Comparison of ENCODE assay signal across 12 cellular contexts in the genomic region with DNA sequence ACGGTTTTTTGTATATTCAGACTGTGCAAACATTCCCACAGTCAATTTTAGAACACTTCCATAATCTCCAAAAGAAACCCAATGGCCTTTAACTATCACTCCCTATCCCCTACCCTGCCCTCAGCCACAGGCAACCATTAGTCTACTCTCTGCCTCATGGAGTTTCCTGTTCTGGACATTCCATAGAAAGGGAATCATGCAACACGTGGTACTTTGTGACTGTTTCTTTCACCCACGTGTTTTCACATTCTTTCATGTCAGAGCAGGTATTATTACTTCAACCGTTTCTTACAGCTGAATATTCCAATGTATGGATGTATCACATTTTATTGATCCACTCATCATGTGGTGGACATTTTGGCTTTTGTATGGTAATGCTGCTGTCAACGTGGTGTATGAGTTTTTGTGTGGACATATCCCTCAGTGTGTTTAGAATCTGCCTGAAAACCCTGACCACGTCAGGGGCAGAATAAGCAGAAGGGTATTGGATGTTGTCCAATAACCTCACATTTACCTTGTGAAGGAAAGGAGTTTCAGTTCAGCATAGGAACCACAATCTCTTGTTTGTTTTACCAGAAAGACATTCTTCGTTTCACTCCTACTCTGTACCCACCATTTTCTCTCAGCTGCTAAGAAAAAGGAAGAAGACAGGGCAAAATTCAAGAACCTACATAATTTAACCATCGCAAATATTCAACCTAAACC.
DNase-seq lines count a peak whose midpoint lies in the region; ATAC-seq, FAIRE-seq and TF ChIP-seq lines count a peak whose summit lies in the region.
"Had no signal": no experiment of that assay in that cellular context is flagged by ENCODE, and none has a peak within 500 bp of the region (broad histone marks: within the 10 kb centered on the region; RNA-seq: fewer than 3 reads in every experiment).

No MANE protein-coding gene starts in this region.

- WGBS in GM12878 (ENCODE audit: insufficient coverage, insufficient replicate concordance, low lambda C conversion rate, missing lambda C conversion rate), result 35% methylated on average over 8 of the region's 8 CpGs
- WGBS in ovary, 3 donors, result 55 to 62% (median 58%) methylated on average over 8 of the region's 8 CpGs

- H3K4me2 ChIP-seq in GM12878 (ENCODE audit: control insufficient read depth, insufficient read depth), result peak overlapping the region; percentile 62; the same call in 1 of the 2 replicates

- H3K79me2 ChIP-seq in GM12878 (ENCODE audit: control insufficient read depth, insufficient read depth, low read length), result no peaks in the 10 kb centered on the region

- H3K36me3 ChIP-seq in GM12878 (ENCODE audit: control insufficient read depth in 2 of 2, insufficient read depth in 2 of 2, low read length in 1 of 2) (no peaks in the 10 kb centered on the region), ovary (no peaks in the 10 kb centered on the region), A673 (ENCODE audit: insufficient read depth, low read length, poor library complexity, severe bottlenecking) (no peaks in the 10 kb centered on the region)

- peak; percentile 85 for ATAC-seq in GM19395 (IDR thresholded peaks at IDR 0.05; ENCODE audit: unreplicated experiment)
- ATAC-seq in HG03175 (IDR thresholded peaks at IDR 0.05; ENCODE audit: unreplicated experiment), result peak; percentile 75
- ATAC-seq in GM12878, result no peak; the same call in 2 of the 3 replicates

- peak; percentile 31 for DNase-seq in Daoy (ENCODE audit: low read depth)
- peak; percentile 23 for DNase-seq in GM12878 (ENCODE audit: low read depth, low spot score)
- DNase-seq in LoVo (ENCODE audit: low spot score), result no peak
- DNase-seq in ovary, result no peak
- no peak for DNase-seq in activated T-cell treated with anti-CD3 and anti-CD28 coated beads, Interleukin-2, amount 50 U/mL, for 1 hour
- DNase-seq in A673 (ENCODE audit: low spot score), result no peak
- DNase-seq: activated gamma-delta T cell treated with Interleukin-2 at 50 U/mL for 16 hours, dermis blood vessel endothelial cell, NCI-H2081 treated with DMSO at 0.1 percent for 48 hours had no signal

- intact Hi-C loops in GM12878 (cut with micrococcal nuclease; ENCODE audit: unreplicated experiment), result no loop called here
- intact Hi-C loops in ovary (cut with DNase I), result no loop called here
- intact Hi-C loops in A673 (cut with micrococcal nuclease; ENCODE audit: unreplicated experiment), result no loop called here

- no peaks in the 10 kb centered on the region; the same call in 2 of the 3 replicates for H3K9me3 ChIP-seq in GM12878 (replicated peaks; ENCODE audit: control insufficient read depth, insufficient read depth, low read length)
- no peaks in the 10 kb centered on the region for H3K9me3 ChIP-seq in ovary
- H3K9me3 ChIP-seq in A673 (ENCODE audit: low read depth, low read length, poor library complexity, severe bottlenecking), result no peaks in the 10 kb centered on the region

- FAIRE-seq in GM12878 (lab: Jason Lieb, UNC), result peak; percentile 70

- no peak for TF ChIP-seq RAD21 in GM12878 (IDR thresholded peaks at IDR 0.05; ENCODE audit: insufficient read depth, low read depth, low read length)

- RAD21 ChIA-PET in GM12878 (lab: Charles Lee; ENCODE audit: unreplicated experiment), result no interaction called here

- H3K27me3 ChIP-seq in GM12878 (replicated peaks in 1 of 2; ENCODE audit: control insufficient read depth in 2 of 2, insufficient read depth in 2 of 2, low read length in 1 of 2) (no peaks in the 10 kb centered on the region; a peak in 1 of 4 replicates), ovary (no peaks in the 10 kb centered on the region), A673 (replicated peaks; ENCODE audit: insufficient read depth, low read depth, low read length, poor library complexity) (no peaks in the 10 kb centered on the region)

- CTCF ChIA-PET in GM12878 (lab: Yijun Ruan, JAX) (no interaction called here), A673 (lab: Charles Lee) (no interaction called here)

- POLR2A ChIA-PET in GM12878 (lab: Charles Lee) (no interaction called here), A673 (lab: Charles Lee; ENCODE audit: low non-redundant PET) (no interaction called here)

- no peak overlapping the region; the same call in 1 of the 2 replicates for H2AFZ ChIP-seq in GM12878 (ENCODE audit: control insufficient read depth, low read depth, low read length)

- peaks cover 11% of the 10 kb centered on the region for H3K4me1 ChIP-seq in GM12878 (ENCODE audit: control insufficient read depth, insufficient read depth, low read length)
- H3K4me1 ChIP-seq in ovary (ENCODE audit: insufficient read depth), result no peaks in the 10 kb centered on the region
- H3K4me1 ChIP-seq in A673 (ENCODE audit: insufficient read depth, low read length, poor library complexity, severe bottlenecking), result no peaks in the 10 kb centered on the region

- H3K9ac ChIP-seq in GM12878 (ENCODE audit: control insufficient read depth, insufficient read depth, low read length), result no peak overlapping the region

- in situ Hi-C loops in GM12878 (cut with MboI), result no loop called here

- SMC1A ChIA-PET in GM12878 (lab: Charles Lee; ENCODE audit: uncharacterized antibody, unreplicated experiment), result interaction anchor here (0.6 kb wide), 1 partner anchor 23 kb away, joined by 4 read pairs; no protein-coding TSS in a partner anchor

- no peak overlapping the region for H3K4me3 ChIP-seq in GM12878
- H3K4me3 ChIP-seq in ovary, result no peak overlapping the region
- no peak overlapping the region for H3K4me3 ChIP-seq in A673 (ENCODE audit: low read depth, low read length, poor library complexity, severe bottlenecking)

- BruUV-seq in GM12878 (replicated peaks; lab: Mats Ljungman, UMichigan) (no TSS peak), A673 (replicated peaks; lab: Mats Ljungman, UMichigan) (no TSS peak)

- no peak for TF ChIP-seq EP300 in GM12878 (IDR thresholded peaks at IDR 0.05; ENCODE audit: borderline replicate concordance in 1 of 2, control insufficient read depth in 1 of 2, low read depth in 2 of 2, low read length in 2 of 2)
- TF ChIP-seq EP300 in ovary (IDR thresholded peaks at IDR 0.05), result no peak

- TF ChIP-seq CTCF in GM12878 (IDR thresholded peaks at IDR 0.05 in 2 of 3, conservative IDR thresholded peaks at IDR 0.05 in 1 of 3; ENCODE audit: control insufficient read depth in 2 of 3, extremely low read depth in 1 of 3, insufficient read depth in 1 of 3, low read depth in 3 of 3, low read length in 3 of 3), result no peak
- TF ChIP-seq CTCF in ovary (IDR thresholded peaks at IDR 0.05), result no peak
- no peak for TF ChIP-seq CTCF in A673 (conservative IDR thresholded peaks at IDR 0.05; ENCODE audit: low read depth, low read length)

- H3K27ac ChIP-seq in GM12878 (ENCODE audit: control insufficient read depth, insufficient read depth) (0 out of 2 replicates have a peak overlapping the region, but pooled peaks have one; percentile 8), ovary (no peak overlapping the region), A673 (ENCODE audit: low read depth, low read length, poor library complexity, severe bottlenecking) (no peak overlapping the region)
- H3K27ac ChIP-seq: VCaP had no signal

- H4K20me1 ChIP-seq in GM12878 (ENCODE audit: control insufficient read depth, insufficient read depth), result no peaks in the 10 kb centered on the region

- no peak for TF ChIP-seq POLR2A in GM12878 (IDR thresholded peaks at IDR 0.05; ENCODE audit: low read depth, low read length)
- TF ChIP-seq POLR2A in ovary (IDR thresholded peaks at IDR 0.05), result no peak

TF ChIP-seq in GM12878, 131 proteins besides CTCF, POLR2A, EP300 and RAD21:
- no peak for TF ChIP-seq STAT1 (conservative IDR thresholded peaks at IDR 0.05)
- TF ChIP-seq, protein P1, sequence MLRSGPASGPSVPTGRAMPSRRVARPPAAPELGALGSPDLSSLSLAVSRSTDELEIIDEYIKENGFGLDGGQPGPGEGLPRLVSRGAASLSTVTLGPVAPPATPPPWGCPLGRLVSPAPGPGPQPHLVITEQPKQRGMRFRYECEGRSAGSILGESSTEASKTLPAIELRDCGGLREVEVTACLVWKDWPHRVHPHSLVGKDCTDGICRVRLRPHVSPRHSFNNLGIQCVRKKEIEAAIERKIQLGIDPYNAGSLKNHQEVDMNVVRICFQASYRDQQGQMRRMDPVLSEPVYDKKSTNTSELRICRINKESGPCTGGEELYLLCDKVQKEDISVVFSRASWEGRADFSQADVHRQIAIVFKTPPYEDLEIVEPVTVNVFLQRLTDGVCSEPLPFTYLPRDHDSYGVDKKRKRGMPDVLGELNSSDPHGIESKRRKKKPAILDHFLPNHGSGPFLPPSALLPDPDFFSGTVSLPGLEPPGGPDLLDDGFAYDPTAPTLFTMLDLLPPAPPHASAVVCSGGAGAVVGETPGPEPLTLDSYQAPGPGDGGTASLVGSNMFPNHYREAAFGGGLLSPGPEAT (IDR thresholded peaks at IDR 0.05; ENCODE audit: low read depth), result no peak
- TF ChIP-seq IKZF1 (conservative IDR thresholded peaks at IDR 0.05), result no peak
- no peak for TF ChIP-seq CHD4 (IDR thresholded peaks at IDR 0.05)
- peak; percentile 38; the same call in 1 of the 2 replicates for TF ChIP-seq RUNX3 (IDR thresholded peaks at IDR 0.05; ENCODE audit: low read length)
- peak; percentile 19; the same call in 1 of the 2 replicates for TF ChIP-seq SPI1 (IDR thresholded peaks at IDR 0.05; ENCODE audit: borderline replicate concordance, insufficient read depth, low read depth, low read length)
TF ChIP-seq in GM12878: peak in this region for 2.

Comparison
In these comparisons a context has a peak if more than half of its experiments do, and no peak if none do; other contexts are left out.
1. DNase-seq: peak in Daoy (single experiment) and GM12878 (single experiment); none in LoVo (single experiment), ovary (0 of 5), activated T-cell treated with anti-CD3 and anti-CD28 coated beads, Interleukin-2, amount 50 U/mL, for 1 hour (single experiment) and A673 (single experiment).